Comparison of ENCODE assay signal across 8 cellular contexts in the genomic region with DNA sequence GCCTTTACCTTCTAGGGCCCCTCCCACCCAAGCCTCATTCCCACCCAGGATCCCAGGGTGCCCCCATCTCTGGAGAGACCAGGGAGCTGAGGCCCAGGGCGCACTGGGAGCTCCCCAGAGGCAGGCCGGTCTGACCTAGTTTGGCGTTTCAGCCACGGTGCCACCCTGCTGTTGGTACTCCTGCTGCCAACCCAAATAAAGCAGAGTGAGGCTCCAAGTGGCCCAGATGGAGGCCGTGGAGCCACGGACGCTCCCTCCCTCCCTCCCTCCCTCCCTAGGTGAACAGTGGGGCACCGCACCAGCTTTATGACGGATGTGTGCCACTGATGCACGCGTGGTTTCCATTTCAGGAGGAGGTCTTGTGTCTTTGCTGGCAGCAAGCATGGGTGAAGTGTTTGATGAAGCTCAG. TPM values are rescaled to one million over a fixed set of nuclear protein-coding genes. Genes with fewer than 3 reads are reported as not detected.
A peak's percentile ranks its signal among the peaks of the same experiment; 100 is the strongest.
DNase-seq lines count a peak whose midpoint lies in the region; ATAC-seq and TF ChIP-seq lines count a peak whose summit lies in the region.

No MANE protein-coding gene starts in this region.

- H3K4me2 ChIP-seq in Loucy (ENCODE audit: low read depth, low read length, poor library complexity, severe bottlenecking) (peak overlapping the region; percentile 95), MM.1S (ENCODE audit: low read depth, low read length) (no peak overlapping the region)

- TF ChIP-seq CTCF in Loucy (conservative IDR thresholded peaks at IDR 0.05; ENCODE audit: low read length): no peak
- TF ChIP-seq CTCF in left lung (IDR thresholded peaks at IDR 0.05): no peak
- TF ChIP-seq CTCF in foreskin keratinocyte (conservative IDR thresholded peaks at IDR 0.05): no peak
- TF ChIP-seq CTCF in MM.1S (IDR thresholded peaks at IDR 0.05; ENCODE audit: low read length): no peak

- no peaks in the 10 kb centered on the region for H3K36me3 ChIP-seq in Loucy (ENCODE audit: insufficient read depth, low read length)
- no peaks in the 10 kb centered on the region for H3K36me3 ChIP-seq in left lung
- peaks cover 0 to 2% of the 10 kb centered on the region in 2 donors for H3K36me3 ChIP-seq in stomach smooth muscle (ENCODE audit: control insufficient read depth in 2 of 2, insufficient read depth in 2 of 2, low read length in 2 of 2)
- no peaks in the 10 kb centered on the region for H3K36me3 ChIP-seq in MM.1S (replicated peaks; ENCODE audit: insufficient read depth, low read length)

- DNase-seq in left lung (peak; percentile 45 to 70), NK-92 (lab: John Stamatoyannopoulos, UW; ENCODE audit: unreplicated experiment) (no peak), foreskin keratinocyte (no peak), retina (no peak), MM.1S (no peak)

- peaks cover 2% of the 10 kb centered on the region for H3K36me3 Mint-ChIP-seq in activated naive CD8-positive, alpha-beta T cell

- H3K4me3 ChIP-seq in Loucy (ENCODE audit: low read length, poor library complexity, severe bottlenecking) (peak overlapping the region; percentile 92), left lung (peak overlapping the region; percentile 9 to 73), stomach smooth muscle (ENCODE audit: low read length in 2 of 2) (peak overlapping the region; percentile 73 to 88), MM.1S (ENCODE audit: low read length) (no peak overlapping the region)

- intact Hi-C loops in left lung (cut with DNase I): no loop called here

- H3K9me3 ChIP-seq in Loucy (ENCODE audit: insufficient read depth, low read depth, low read length) (no peaks in the 10 kb centered on the region), left lung (no peaks in the 10 kb centered on the region), stomach smooth muscle (ENCODE audit: control insufficient read depth in 2 of 2, low read length in 2 of 2) (no peaks in the 10 kb centered on the region), MM.1S (replicated peaks; ENCODE audit: insufficient read depth, low read length) (no peaks in the 10 kb centered on the region)

- H3K4me3 Mint-ChIP-seq in activated naive CD8-positive, alpha-beta T cell: peak overlapping the region; percentile 86

- H3K79me2 ChIP-seq in Loucy (ENCODE audit: insufficient read depth, low read length) (peaks cover 77% of the 10 kb centered on the region), MM.1S (ENCODE audit: low read length) (peaks cover 21% of the 10 kb centered on the region; the same call in 1 of the 2 replicates)

- peaks cover 8% of the 10 kb centered on the region; the same call in 1 of the 2 replicates for H3F3A ChIP-seq in Loucy (ENCODE audit: low read depth)
- H3F3A ChIP-seq in MM.1S (ENCODE audit: insufficient read depth, low read length): no peaks in the 10 kb centered on the region

- no peaks in the 10 kb centered on the region for H3K27me3 Mint-ChIP-seq in activated naive CD8-positive, alpha-beta T cell

- H3K27ac Mint-ChIP-seq in activated naive CD8-positive, alpha-beta T cell: peak overlapping the region; percentile 93

- no peaks in the 10 kb centered on the region for H3K27me3 ChIP-seq in Loucy (ENCODE audit: insufficient read depth, low read length, poor library complexity, severe bottlenecking)
- no peaks in the 10 kb centered on the region for H3K27me3 ChIP-seq in left lung
- no peaks in the 10 kb centered on the region for H3K27me3 ChIP-seq in stomach smooth muscle (ENCODE audit: control insufficient read depth in 1 of 2, insufficient read depth in 2 of 2, low read length in 2 of 2)
- no peaks in the 10 kb centered on the region for H3K27me3 ChIP-seq in foreskin keratinocyte
- no peaks in the 10 kb centered on the region for H3K27me3 ChIP-seq in MM.1S (replicated peaks; ENCODE audit: insufficient read depth, low read length)

- H3K9me2 ChIP-seq in Loucy (replicated peaks; ENCODE audit: low read depth, low read length): no peaks in the 10 kb centered on the region
- H3K9me2 ChIP-seq in MM.1S (replicated peaks; ENCODE audit: insufficient read depth, low read length): no peaks in the 10 kb centered on the region

- H4K20me1 ChIP-seq in Loucy (ENCODE audit: insufficient read depth, low read length, poor library complexity, severe bottlenecking) (peaks cover 31% of the 10 kb centered on the region), MM.1S (ENCODE audit: insufficient read depth, low read length) (no peaks in the 10 kb centered on the region)

- H3K9me3 Mint-ChIP-seq in activated naive CD8-positive, alpha-beta T cell (ENCODE audit: low read depth): no peaks in the 10 kb centered on the region

- H2AFZ ChIP-seq in Loucy (ENCODE audit: low read length) (no peak overlapping the region), MM.1S (ENCODE audit: low read length) (no peak overlapping the region)

- peaks cover 67% of the 10 kb centered on the region for H3K4me1 Mint-ChIP-seq in activated naive CD8-positive, alpha-beta T cell (ENCODE audit: low read depth)

- H3K9ac ChIP-seq in Loucy (ENCODE audit: low read depth, low read length, poor library complexity, severe bottlenecking) (peak overlapping the region; percentile 79), stomach smooth muscle (ENCODE audit: low read length in 2 of 2) (peak overlapping the region; percentile 70 to 87), MM.1S (ENCODE audit: low read length) (no peak overlapping the region)

- ATAC-seq in left lung (no peak), foreskin keratinocyte (no peak)

- H3K27ac ChIP-seq in left lung (peak overlapping the region; percentile 62 to 78), stomach smooth muscle (ENCODE audit: low read length) (peak overlapping the region; percentile 86), foreskin keratinocyte (no peak overlapping the region), MM.1S (ENCODE audit: low read length) (no peak overlapping the region)

- peaks cover 73% of the 10 kb centered on the region for H3K4me1 ChIP-seq in Loucy (ENCODE audit: insufficient read depth, low read length, poor library complexity, severe bottlenecking)
- H3K4me1 ChIP-seq in left lung: peaks cover 25 to 80% of the 10 kb centered on the region in 2 donors
- H3K4me1 ChIP-seq in stomach smooth muscle (ENCODE audit: control insufficient read depth, insufficient read depth, low read length): peaks cover 61% of the 10 kb centered on the region
- peaks cover 8% of the 10 kb centered on the region for H3K4me1 ChIP-seq in foreskin keratinocyte
- no peaks in the 10 kb centered on the region for H3K4me1 ChIP-seq in MM.1S (ENCODE audit: low read length)

RNA-seq across cellular contexts. Expression of gene INPP5A, which starts 1.8 kb away (rescaled TPM):
- total RNA-seq in left lung (10 to 100 TPM; 32.0 to 37.0 TPM), foreskin keratinocyte (16.2 and 16.7 TPM in 2 replicates)
- 8.8 and 10.6 TPM in 2 replicates for polyA plus RNA-seq in foreskin keratinocyte

Comparison
In these comparisons a context has a peak if more than half of its experiments do, and no peak if none do; other contexts are left out.
1. DNase-seq: peak in left lung (2 of 2); none in NK-92 (single experiment), foreskin keratinocyte (0 of 2), retina (single experiment) and MM.1S (single experiment).
2. H3K27ac ChIP-seq: peak in left lung (2 of 2) and stomach smooth muscle (single experiment); none in foreskin keratinocyte (single experiment) and MM.1S (single experiment).